ENCODE assay signal across 16 cellular contexts in the genomic region with DNA sequence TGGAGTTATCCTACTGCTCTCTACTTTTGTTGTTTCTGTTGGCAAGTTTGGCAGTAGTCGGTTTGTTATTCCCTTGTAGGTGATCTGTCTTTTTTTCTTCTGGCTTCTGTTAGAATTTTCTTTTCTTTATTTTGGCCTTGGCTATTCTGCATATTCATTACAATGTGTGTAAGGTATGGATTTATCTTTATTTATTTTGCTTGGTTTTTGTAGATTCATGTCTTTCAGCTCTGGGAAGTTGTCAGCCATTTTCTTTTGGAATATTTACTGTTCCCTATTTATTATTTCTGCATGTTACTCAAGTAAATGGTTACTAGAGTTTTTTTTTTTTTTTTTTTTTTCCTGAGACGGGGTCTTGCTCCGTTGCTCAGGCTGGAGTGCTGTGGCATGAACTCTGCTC. TPM values are rescaled to one million over a fixed set of nuclear protein-coding genes. Genes with fewer than 3 reads are reported as not detected.
DNase-seq lines count a peak whose midpoint lies in the region; ATAC-seq and TF ChIP-seq lines count a peak whose summit lies in the region.
"Had no signal": no experiment of that assay in that cellular context is flagged by ENCODE, and none has a peak within 500 bp of the region (broad histone marks: within the 10 kb centered on the region; RNA-seq: fewer than 3 reads in every experiment).

No MANE protein-coding gene starts in this region.

- no peak overlapping the region for H3K4me3 ChIP-seq in HEK293 (ENCODE audit: low read depth, low read length)

- H3K36me3 ChIP-seq in HEK293 (ENCODE audit: control insufficient read depth in 2 of 2, insufficient read depth in 1 of 2, low read length in 2 of 2) = peaks cover 0 to 16% of the 10 kb centered on the region in 2 experiments; a peak in 1 of 3 replicates

- POLR2A ChIA-PET in HEK293 (lab: Yijun Ruan, JAX) = no interaction called here

- H3K27me3 Mint-ChIP-seq in activated naive CD8-positive, alpha-beta T cell = no peaks in the 10 kb centered on the region
- H3K27me3 Mint-ChIP-seq in activated naive CD8-positive, alpha-beta T cell treated with anti-CD3 and anti-CD28 coated beads for 36 hours = no peaks in the 10 kb centered on the region
- H3K27me3 Mint-ChIP-seq in mesothelial cell of epicardium (ENCODE audit: low read depth) = no peaks in the 10 kb centered on the region
- no peaks in the 10 kb centered on the region for H3K27me3 Mint-ChIP-seq in stimulated activated naive B cell treated with anti-CD40 and anti-IgM and Interleukin-4, amounts not matched to agents 10 μg/mL and 1 μg/mL and 100 μg/mL, for 72 hours

- no peaks in the 10 kb centered on the region for H3K36me3 Mint-ChIP-seq in activated naive CD8-positive, alpha-beta T cell
- H3K36me3 Mint-ChIP-seq in activated naive CD8-positive, alpha-beta T cell treated with anti-CD3 and anti-CD28 coated beads for 36 hours = peaks cover 27% of the 10 kb centered on the region
- peaks cover 18% of the 10 kb centered on the region for H3K36me3 Mint-ChIP-seq in mesothelial cell of epicardium
- H3K36me3 Mint-ChIP-seq in stimulated activated naive B cell treated with anti-CD40 and anti-IgM and Interleukin-4, amounts not matched to agents 10 μg/mL and 1 μg/mL and 100 μg/mL, for 72 hours = peaks cover 26 to 31% of the 10 kb centered on the region in 2 donors

- no peak overlapping the region for H3K4me3 Mint-ChIP-seq in activated naive CD8-positive, alpha-beta T cell
- no peak overlapping the region for H3K4me3 Mint-ChIP-seq in activated naive CD8-positive, alpha-beta T cell treated with anti-CD3 and anti-CD28 coated beads for 36 hours
- no peak overlapping the region for H3K4me3 Mint-ChIP-seq in mesothelial cell of epicardium
- H3K4me3 Mint-ChIP-seq in stimulated activated naive B cell treated with anti-CD40 and anti-IgM and Interleukin-4, amounts not matched to agents 10 μg/mL and 1 μg/mL and 100 μg/mL, for 72 hours = no peak overlapping the region
- H3K4me3 Mint-ChIP-seq: HFFc6 had no signal

- H3K9me3 ChIP-seq in HEK293 (ENCODE audit: control insufficient read depth, insufficient read depth, low read depth, low read length) = no peaks in the 10 kb centered on the region

- no peak for ATAC-seq in stimulated activated naive B cell treated with anti-CD40 and anti-IgM and Interleukin-4, amounts not matched to agents 10 μg/mL and 1 μg/mL and 100 μg/mL, for 72 hours (replicated peaks)

- CTCF ChIA-PET in HEK293 (lab: Yijun Ruan, JAX) = interaction anchor here (0.6 kb wide), 1 partner anchor 25 kb away, joined by 3 read pairs; no protein-coding TSS in a partner anchor

- TF ChIP-seq CTCF in HEK293 (tag by site-specific recombination; IDR thresholded peaks at IDR 0.05) = no peak
- no peak for TF ChIP-seq CTCF in mesothelial cell of epicardium (IDR thresholded peaks at IDR 0.05; ENCODE audit: unreplicated experiment)

- H3K27ac ChIP-seq in HEK293 (ENCODE audit: extremely low read depth, low read depth, low read length) = no peak overlapping the region
- H3K27ac ChIP-seq: RWPE1 had no signal

- no peak for DNase-seq in activated naive CD8-positive, alpha-beta T cell treated with anti-CD3 and anti-CD28 coated beads for 36 hours
- DNase-seq in mesothelial cell of epicardium (ENCODE audit: low spot score in 2 of 2, unreplicated experiment in 2 of 2) (no peak), dermis blood vessel endothelial cell (no peak), NCI-H2029 (lab: John Stamatoyannopoulos, UW) (no peak)
- DNase-seq in stimulated activated naive B cell treated with anti-CD40 and anti-IgM and Interleukin-4, amounts not matched to agents 10 μg/mL and 1 μg/mL and 100 μg/mL, for 72 hours = no peak
- DNase-seq: AML-193; HFFc6; MM.1S; NCI-H1105; NCI-H1694 treated with DMSO at 0.1 percent for 48 hours; NCI-H69; NK-92 treated with Interleukin-12 subunit alpha and Interleukin-12 subunit beta, amount 100 ng/mL, for 24 hours; OCI-M1 had no signal

- peaks cover 24% of the 10 kb centered on the region for H3K4me1 ChIP-seq in HEK293 (ENCODE audit: control insufficient read depth, insufficient read depth, low read length)

- H3K9me3 Mint-ChIP-seq in activated naive CD8-positive, alpha-beta T cell (ENCODE audit: low read depth) = no peaks in the 10 kb centered on the region
- H3K9me3 Mint-ChIP-seq in activated naive CD8-positive, alpha-beta T cell treated with anti-CD3 and anti-CD28 coated beads for 36 hours = no peaks in the 10 kb centered on the region
- peaks cover 5% of the 10 kb centered on the region for H3K9me3 Mint-ChIP-seq in mesothelial cell of epicardium
- H3K9me3 Mint-ChIP-seq in stimulated activated naive B cell treated with anti-CD40 and anti-IgM and Interleukin-4, amounts not matched to agents 10 μg/mL and 1 μg/mL and 100 μg/mL, for 72 hours = peaks cover 0 to 1% of the 10 kb centered on the region in 2 donors
- H3K9me3 Mint-ChIP-seq: HFFc6 had no signal

- peaks cover 73% of the 10 kb centered on the region for H3K4me1 Mint-ChIP-seq in activated naive CD8-positive, alpha-beta T cell (ENCODE audit: low read depth)
- peaks cover 61% of the 10 kb centered on the region for H3K4me1 Mint-ChIP-seq in activated naive CD8-positive, alpha-beta T cell treated with anti-CD3 and anti-CD28 coated beads for 36 hours
- H3K4me1 Mint-ChIP-seq in mesothelial cell of epicardium = peaks cover 50% of the 10 kb centered on the region
- H3K4me1 Mint-ChIP-seq in stimulated activated naive B cell treated with anti-CD40 and anti-IgM and Interleukin-4, amounts not matched to agents 10 μg/mL and 1 μg/mL and 100 μg/mL, for 72 hours = peaks cover 45 to 80% of the 10 kb centered on the region in 2 donors

- H3K27ac Mint-ChIP-seq in activated naive CD8-positive, alpha-beta T cell = peak overlapping the region; percentile 62
- H3K27ac Mint-ChIP-seq in activated naive CD8-positive, alpha-beta T cell treated with anti-CD3 and anti-CD28 coated beads for 36 hours = no peak overlapping the region
- peak overlapping the region; percentile 9 for H3K27ac Mint-ChIP-seq in mesothelial cell of epicardium
- peak overlapping the region; percentile 25 for H3K27ac Mint-ChIP-seq in stimulated activated naive B cell treated with anti-CD40 and anti-IgM and Interleukin-4, amounts not matched to agents 10 μg/mL and 1 μg/mL and 100 μg/mL, for 72 hours
- H3K27ac Mint-ChIP-seq: HFFc6 had no signal

TF ChIP-seq in HEK293, 187 proteins besides CTCF, POLR2A, EP300 and RAD21:
- TF ChIP-seq ZNF558 (tag by site-specific recombination; IDR thresholded peaks at IDR 0.05) = peak; percentile 100
- no peak for TF ChIP-seq ZNF521 (tag by site-specific recombination; IDR thresholded peaks at IDR 0.05)
TF ChIP-seq in HEK293: peak in this region for 1.

RNA-seq across cellular contexts. Expression of a gene that starts 12.6 kb away (rescaled TPM):
- total RNA-seq in activated naive CD8-positive, alpha-beta T cell treated with anti-CD3 and anti-CD28 coated beads for 36 hours = 100 to 1,000 TPM; 136 TPM
- total RNA-seq in mesothelial cell of epicardium = 277 to 297 TPM (median 287 TPM) in 3 replicates
- 168 and 270 TPM in 2 replicates for total RNA-seq in dermis blood vessel endothelial cell
